8 cellular contexts compared by ENCODE assay signal in the genomic region with DNA sequence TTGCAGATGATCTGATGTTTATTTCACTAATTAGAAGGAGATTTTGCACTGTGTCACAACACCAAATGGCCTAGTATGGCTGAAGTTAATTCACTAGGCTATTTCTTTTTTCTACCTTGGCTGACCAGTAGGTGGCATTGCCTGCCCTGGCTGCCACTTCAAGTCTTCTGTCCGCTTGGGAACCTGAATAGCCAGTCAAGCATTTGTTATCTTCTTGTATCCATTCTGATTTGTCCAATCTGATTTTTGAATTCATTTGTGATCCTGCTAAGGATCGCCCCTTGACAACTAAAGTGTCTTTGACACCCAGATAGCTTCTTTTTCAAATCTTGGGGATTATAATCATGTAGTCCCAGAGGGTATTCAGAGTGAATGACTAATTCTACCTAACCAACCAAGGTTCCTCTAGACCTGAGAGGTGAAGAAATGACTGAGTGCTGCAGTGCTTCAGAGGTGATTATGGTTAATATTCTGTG.
DNase-seq lines count a peak whose midpoint lies in the region; ATAC-seq and TF ChIP-seq lines count a peak whose summit lies in the region.

No MANE protein-coding gene starts in this region.

- CTCF ChIA-PET in activated naive CD4-positive, alpha-beta T cell treated with anti-CD3 and anti-CD28 coated beads, Interleukin-2, amount 10 ng/mL, durations not matched to agents 7 days and 5 days (lab: Charles Lee) = interaction anchor here (0.9 to 7.2 kb wide), 7 partner anchors 10 to 527 kb away, joined by 3 to 48 read pairs (median 4); no protein-coding TSS in a partner anchor

- H3K4me1 Mint-ChIP-seq in activated naive CD4-positive, alpha-beta T cell treated with anti-CD3 and anti-CD28 coated beads, Interleukin-2, amount 10 ng/mL, durations not matched to agents 7 days and 5 days = peaks cover 23% of the 10 kb centered on the region
- H3K4me1 Mint-ChIP-seq in progenitor cell of endocrine pancreas (ENCODE audit: low read depth) = no peaks in the 10 kb centered on the region

- H3K4me3 Mint-ChIP-seq in activated naive CD4-positive, alpha-beta T cell treated with anti-CD3 and anti-CD28 coated beads, Interleukin-2, amount 10 ng/mL, durations not matched to agents 7 days and 5 days = no peak overlapping the region
- H3K4me3 Mint-ChIP-seq in progenitor cell of endocrine pancreas (ENCODE audit: low read depth) = no peak overlapping the region

- H3K9me3 Mint-ChIP-seq in activated naive CD4-positive, alpha-beta T cell treated with anti-CD3 and anti-CD28 coated beads, Interleukin-2, amount 10 ng/mL, durations not matched to agents 7 days and 5 days = no peaks in the 10 kb centered on the region
- peaks cover 9% of the 10 kb centered on the region for H3K9me3 Mint-ChIP-seq in progenitor cell of endocrine pancreas (ENCODE audit: low read depth)

- no peak overlapping the region for H3K27ac Mint-ChIP-seq in activated naive CD4-positive, alpha-beta T cell treated with anti-CD3 and anti-CD28 coated beads, Interleukin-2, amount 10 ng/mL, durations not matched to agents 7 days and 5 days
- no peak overlapping the region for H3K27ac Mint-ChIP-seq in progenitor cell of endocrine pancreas

- H3K36me3 Mint-ChIP-seq in activated naive CD4-positive, alpha-beta T cell treated with anti-CD3 and anti-CD28 coated beads, Interleukin-2, amount 10 ng/mL, durations not matched to agents 7 days and 5 days = no peaks in the 10 kb centered on the region
- H3K36me3 Mint-ChIP-seq in progenitor cell of endocrine pancreas (ENCODE audit: insufficient read depth) = peaks cover 4% of the 10 kb centered on the region

- TF ChIP-seq CTCF in GM20000 (IDR thresholded peaks at IDR 0.05; ENCODE audit: extremely low read depth, missing control alignments) = peak; percentile 77
- peak; percentile 94 for TF ChIP-seq CTCF in progenitor cell of endocrine pancreas (IDR thresholded peaks at IDR 0.05; ENCODE audit: unreplicated experiment)

- peaks cover 11% of the 10 kb centered on the region for H3K27me3 Mint-ChIP-seq in activated naive CD4-positive, alpha-beta T cell treated with anti-CD3 and anti-CD28 coated beads, Interleukin-2, amount 10 ng/mL, durations not matched to agents 7 days and 5 days
- no peaks in the 10 kb centered on the region for H3K27me3 Mint-ChIP-seq in progenitor cell of endocrine pancreas

- peak; percentile 30 for DNase-seq in GDM1 (lab: John Stamatoyannopoulos, UW)
- DNase-seq in GM20000 (ENCODE audit: low spot score) = peak; percentile 45
- DNase-seq in NCI-H774 (lab: John Stamatoyannopoulos, UW) = peak; percentile 35
- peak; percentile 45 for DNase-seq in activated naive CD4-positive, alpha-beta T cell treated with anti-CD3 and anti-CD28 coated beads, Interleukin-2, amount 10 ng/mL, durations not matched to agents 7 days and 5 days
- peak; percentile 12 to 78 (median 47) for DNase-seq in head of caudate nucleus
- DNase-seq in progenitor cell of endocrine pancreas (ENCODE audit: low spot score, unreplicated experiment) = peak; percentile 22
- no peak for DNase-seq in cerebellar nuclear complex (lab: John Stamatoyannopoulos, UW)

- intact Hi-C loops in head of caudate nucleus (cut with DNase I) = loop anchor here (10.0 kb wide), 1 partner anchor 460 kb away; no protein-coding TSS in a partner anchor

- peak; percentile 66 for ATAC-seq in HG03460 (IDR thresholded peaks at IDR 0.05; ENCODE audit: unreplicated experiment)

Comparison
In these comparisons a context has a peak if more than half of its experiments do, and no peak if none do; other contexts are left out.
1. DNase-seq: peak in GDM1 (single experiment), GM20000 (single experiment), NCI-H774 (single experiment), activated naive CD4-positive, alpha-beta T cell treated with anti-CD3 and anti-CD28 coated beads, Interleukin-2, amount 10 ng/mL, durations not matched to agents 7 days and 5 days (single experiment), head of caudate nucleus (42 of 42) and progenitor cell of endocrine pancreas (single experiment); none in cerebellar nuclear complex (0 of 2).